ENCODE assay signal across 11 cellular contexts in genomic region chr6:149153100-149153499, GRCh38.
DNase-seq lines count a peak whose midpoint lies in the region; TF ChIP-seq lines count a peak whose summit lies in the region.
"Had no signal": no experiment of that assay in that cellular context is flagged by ENCODE, and none has a peak within 500 bp of the region (broad histone marks: within the 10 kb centered on the region; RNA-seq: fewer than 3 reads in every experiment).

No MANE protein-coding gene starts in this region.

- no peaks in the 10 kb centered on the region for H3K9me2 ChIP-seq in Loucy (replicated peaks; ENCODE audit: low read depth, low read length)

- H3K4me3 ChIP-seq in Loucy (ENCODE audit: low read length, poor library complexity, severe bottlenecking), result no peak overlapping the region
- H3K4me3 ChIP-seq: smooth muscle cell had no signal

- H3K9ac ChIP-seq in Loucy (ENCODE audit: low read depth, low read length, poor library complexity, severe bottlenecking), result no peak overlapping the region

- H3K9me3 Mint-ChIP-seq in activated CD4-positive, alpha-beta T cell treated with anti-CD3 and anti-CD28 coated beads, Interleukin-2, amount 10 ng/mL, durations not matched to agents 7 days and 5 days, result peaks cover 37% of the 10 kb centered on the region
- peaks cover 27% of the 10 kb centered on the region for H3K9me3 Mint-ChIP-seq in activated T-helper 2 cell treated with anti-CD3 and anti-CD28 coated beads, Interferon-gamma antibody, Interleukin-2, Interleukin-4, amounts not matched to agents 10 μg/mL and 5 μg/mL and 100 μg/mL, durations not matched to agents 14 hours and 24 hours and 36 hours
- no peaks in the 10 kb centered on the region for H3K9me3 Mint-ChIP-seq in nephron

- no peaks in the 10 kb centered on the region for H3F3A ChIP-seq in Loucy (ENCODE audit: low read depth)

- intact Hi-C loops in activated T-helper 2 cell treated with anti-CD3 and anti-CD28 coated beads, Interferon-gamma antibody, Interleukin-2, Interleukin-4, amounts not matched to agents 10 μg/mL and 5 μg/mL and 100 μg/mL, durations not matched to agents 14 hours and 24 hours and 36 hours (cut with micrococcal nuclease), result loop anchor here (5.0 kb wide), 1 partner anchor 234 kb away; no protein-coding TSS in a partner anchor

- POLR2A ChIA-PET in activated CD4-positive, alpha-beta T cell treated with anti-CD3 and anti-CD28 coated beads, Interleukin-2, amount 10 ng/mL, durations not matched to agents 7 days and 5 days (lab: Charles Lee), result no interaction called here

- DNase-seq in activated CD4-positive, alpha-beta T cell treated with anti-CD3 and anti-CD28 coated beads, Interleukin-2, amount 10 ng/mL, durations not matched to agents 7 days and 5 days, result no peak
- DNase-seq in activated CD4-positive, alpha-beta T cell treated with anti-CD3 and anti-CD28 coated beads, Interleukin-2, amount 50 U/mL, for 4 hours, result no peak
- DNase-seq in activated T-helper 2 cell treated with anti-CD3 and anti-CD28 coated beads, Interferon-gamma antibody, Interleukin-2, Interleukin-4, amounts not matched to agents 10 μg/mL and 5 μg/mL and 100 μg/mL, durations not matched to agents 14 hours and 24 hours and 36 hours (ENCODE audit: low spot score), result no peak
- DNase-seq in SW480 (ENCODE audit: low spot score), result no peak
- no peak for DNase-seq in OCI-M2 (lab: John Stamatoyannopoulos, UW; ENCODE audit: unreplicated experiment)
- no peak for DNase-seq in stimulated activated CD8-positive, alpha-beta memory T cell treated with anti-CD3 and anti-CD28 coated beads, Interleukin-4, amount 100 ng/mL, for 48 hours
- DNase-seq: effector CD8-positive, alpha-beta T cell had no signal

- peaks cover 66% of the 10 kb centered on the region for H3K4me1 Mint-ChIP-seq in activated CD4-positive, alpha-beta T cell treated with anti-CD3 and anti-CD28 coated beads, Interleukin-2, amount 10 ng/mL, durations not matched to agents 7 days and 5 days
- peaks cover 64% of the 10 kb centered on the region for H3K4me1 Mint-ChIP-seq in activated T-helper 2 cell treated with anti-CD3 and anti-CD28 coated beads, Interferon-gamma antibody, Interleukin-2, Interleukin-4, amounts not matched to agents 10 μg/mL and 5 μg/mL and 100 μg/mL, durations not matched to agents 14 hours and 24 hours and 36 hours (ENCODE audit: low read depth)
- peaks cover 32% of the 10 kb centered on the region for H3K4me1 Mint-ChIP-seq in nephron
- H3K4me1 Mint-ChIP-seq: memory B cell had no signal

- no peaks in the 10 kb centered on the region for H3K9me3 ChIP-seq in Loucy (ENCODE audit: insufficient read depth, low read depth, low read length)

- no peak overlapping the region for H3K4me3 Mint-ChIP-seq in activated CD4-positive, alpha-beta T cell treated with anti-CD3 and anti-CD28 coated beads, Interleukin-2, amount 10 ng/mL, durations not matched to agents 7 days and 5 days
- H3K4me3 Mint-ChIP-seq in activated T-helper 2 cell treated with anti-CD3 and anti-CD28 coated beads, Interferon-gamma antibody, Interleukin-2, Interleukin-4, amounts not matched to agents 10 μg/mL and 5 μg/mL and 100 μg/mL, durations not matched to agents 14 hours and 24 hours and 36 hours (ENCODE audit: low read depth), result no peak overlapping the region
- no peak overlapping the region for H3K4me3 Mint-ChIP-seq in nephron
- H3K4me3 Mint-ChIP-seq: memory B cell had no signal

- H3K36me3 Mint-ChIP-seq in activated CD4-positive, alpha-beta T cell treated with anti-CD3 and anti-CD28 coated beads, Interleukin-2, amount 10 ng/mL, durations not matched to agents 7 days and 5 days (ENCODE audit: low read depth), result peaks cover 58% of the 10 kb centered on the region
- peaks cover 63% of the 10 kb centered on the region for H3K36me3 Mint-ChIP-seq in activated T-helper 2 cell treated with anti-CD3 and anti-CD28 coated beads, Interferon-gamma antibody, Interleukin-2, Interleukin-4, amounts not matched to agents 10 μg/mL and 5 μg/mL and 100 μg/mL, durations not matched to agents 14 hours and 24 hours and 36 hours (ENCODE audit: low read depth)
- no peaks in the 10 kb centered on the region for H3K36me3 Mint-ChIP-seq in nephron (ENCODE audit: low read depth)

- peak overlapping the region; percentile 80 for H3K27ac Mint-ChIP-seq in activated CD4-positive, alpha-beta T cell treated with anti-CD3 and anti-CD28 coated beads, Interleukin-2, amount 10 ng/mL, durations not matched to agents 7 days and 5 days
- H3K27ac Mint-ChIP-seq in activated T-helper 2 cell treated with anti-CD3 and anti-CD28 coated beads, Interferon-gamma antibody, Interleukin-2, Interleukin-4, amounts not matched to agents 10 μg/mL and 5 μg/mL and 100 μg/mL, durations not matched to agents 14 hours and 24 hours and 36 hours, result peak overlapping the region; percentile 92
- H3K27ac Mint-ChIP-seq in nephron, result peak overlapping the region in 2 of 3 experiments; percentile 73 to 77
- H3K27ac Mint-ChIP-seq: memory B cell had no signal

- no peaks in the 10 kb centered on the region for H4K20me1 ChIP-seq in Loucy (ENCODE audit: insufficient read depth, low read length, poor library complexity, severe bottlenecking)

- peak overlapping the region; percentile 33; the same call in 1 of the 2 replicates for H2AFZ ChIP-seq in Loucy (ENCODE audit: low read length)

- H3K4me1 ChIP-seq in Loucy (ENCODE audit: insufficient read depth, low read length, poor library complexity, severe bottlenecking), result peaks cover 8% of the 10 kb centered on the region

- no peak for TF ChIP-seq CTCF in Loucy (conservative IDR thresholded peaks at IDR 0.05; ENCODE audit: low read length)
- no peak for TF ChIP-seq CTCF in nephron (IDR thresholded peaks at IDR 0.05; ENCODE audit: unreplicated experiment in 3 of 3)

- H3K27me3 Mint-ChIP-seq in activated CD4-positive, alpha-beta T cell treated with anti-CD3 and anti-CD28 coated beads, Interleukin-2, amount 10 ng/mL, durations not matched to agents 7 days and 5 days, result no peaks in the 10 kb centered on the region
- H3K27me3 Mint-ChIP-seq in activated T-helper 2 cell treated with anti-CD3 and anti-CD28 coated beads, Interferon-gamma antibody, Interleukin-2, Interleukin-4, amounts not matched to agents 10 μg/mL and 5 μg/mL and 100 μg/mL, durations not matched to agents 14 hours and 24 hours and 36 hours (ENCODE audit: low read depth), result no peaks in the 10 kb centered on the region
- peaks cover 10% of the 10 kb centered on the region for H3K27me3 Mint-ChIP-seq in nephron (ENCODE audit: low read depth)

- no peak overlapping the region for H3K4me2 ChIP-seq in Loucy (ENCODE audit: low read depth, low read length, poor library complexity, severe bottlenecking)
- H3K4me2 ChIP-seq: smooth muscle cell had no signal

- CTCF ChIA-PET in activated CD4-positive, alpha-beta T cell treated with anti-CD3 and anti-CD28 coated beads, Interleukin-2, amount 10 ng/mL, durations not matched to agents 7 days and 5 days (lab: Charles Lee), result interaction anchor here (0.6 to 3.7 kb wide), 10 partner anchors 11 to 279 kb away, joined by 3 to 20 read pairs (median 4); no protein-coding TSS in a partner anchor

- no peaks in the 10 kb centered on the region for H3K79me2 ChIP-seq in Loucy (ENCODE audit: insufficient read depth, low read length)

- no peaks in the 10 kb centered on the region for H3K27me3 ChIP-seq in Loucy (ENCODE audit: insufficient read depth, low read length, poor library complexity, severe bottlenecking)

- no peaks in the 10 kb centered on the region for H3K36me3 ChIP-seq in Loucy (ENCODE audit: insufficient read depth, low read length)
